In genomic region chr14:95522556-95522955, GRCh38 we compare ENCODE assay signal across 1 cellular context.
TF ChIP-seq lines count a peak whose summit lies in the region.

No MANE protein-coding gene starts in this region.

TF ChIP-seq in liver, 16 proteins besides CTCF, POLR2A, EP300 and RAD21 (continued from another document):
- TF ChIP-seq, protein P1, sequence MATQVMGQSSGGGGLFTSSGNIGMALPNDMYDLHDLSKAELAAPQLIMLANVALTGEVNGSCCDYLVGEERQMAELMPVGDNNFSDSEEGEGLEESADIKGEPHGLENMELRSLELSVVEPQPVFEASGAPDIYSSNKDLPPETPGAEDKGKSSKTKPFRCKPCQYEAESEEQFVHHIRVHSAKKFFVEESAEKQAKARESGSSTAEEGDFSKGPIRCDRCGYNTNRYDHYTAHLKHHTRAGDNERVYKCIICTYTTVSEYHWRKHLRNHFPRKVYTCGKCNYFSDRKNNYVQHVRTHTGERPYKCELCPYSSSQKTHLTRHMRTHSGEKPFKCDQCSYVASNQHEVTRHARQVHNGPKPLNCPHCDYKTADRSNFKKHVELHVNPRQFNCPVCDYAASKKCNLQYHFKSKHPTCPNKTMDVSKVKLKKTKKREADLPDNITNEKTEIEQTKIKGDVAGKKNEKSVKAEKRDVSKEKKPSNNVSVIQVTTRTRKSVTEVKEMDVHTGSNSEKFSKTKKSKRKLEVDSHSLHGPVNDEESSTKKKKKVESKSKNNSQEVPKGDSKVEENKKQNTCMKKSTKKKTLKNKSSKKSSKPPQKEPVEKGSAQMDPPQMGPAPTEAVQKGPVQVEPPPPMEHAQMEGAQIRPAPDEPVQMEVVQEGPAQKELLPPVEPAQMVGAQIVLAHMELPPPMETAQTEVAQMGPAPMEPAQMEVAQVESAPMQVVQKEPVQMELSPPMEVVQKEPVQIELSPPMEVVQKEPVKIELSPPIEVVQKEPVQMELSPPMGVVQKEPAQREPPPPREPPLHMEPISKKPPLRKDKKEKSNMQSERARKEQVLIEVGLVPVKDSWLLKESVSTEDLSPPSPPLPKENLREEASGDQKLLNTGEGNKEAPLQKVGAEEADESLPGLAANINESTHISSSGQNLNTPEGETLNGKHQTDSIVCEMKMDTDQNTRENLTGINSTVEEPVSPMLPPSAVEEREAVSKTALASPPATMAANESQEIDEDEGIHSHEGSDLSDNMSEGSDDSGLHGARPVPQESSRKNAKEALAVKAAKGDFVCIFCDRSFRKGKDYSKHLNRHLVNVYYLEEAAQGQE (IDR thresholded peaks at IDR 0.05) = no peak
- no peak for TF ChIP-seq YY1 (IDR thresholded peaks at IDR 0.05)
- TF ChIP-seq FOXA1 (IDR thresholded peaks at IDR 0.05) = no peak
- TF ChIP-seq JUND (IDR thresholded peaks at IDR 0.05) = no peak
- TF ChIP-seq GABPA (IDR thresholded peaks at IDR 0.05 in 1 of 2, conservative IDR thresholded peaks at IDR 0.05 in 1 of 2) = no peak
- no peak for TF ChIP-seq HNF4A (conservative IDR thresholded peaks at IDR 0.05)
- no peak for TF ChIP-seq RXRA (IDR thresholded peaks at IDR 0.05)
- TF ChIP-seq MAX (IDR thresholded peaks at IDR 0.05) = no peak
- TF ChIP-seq, protein P2, sequence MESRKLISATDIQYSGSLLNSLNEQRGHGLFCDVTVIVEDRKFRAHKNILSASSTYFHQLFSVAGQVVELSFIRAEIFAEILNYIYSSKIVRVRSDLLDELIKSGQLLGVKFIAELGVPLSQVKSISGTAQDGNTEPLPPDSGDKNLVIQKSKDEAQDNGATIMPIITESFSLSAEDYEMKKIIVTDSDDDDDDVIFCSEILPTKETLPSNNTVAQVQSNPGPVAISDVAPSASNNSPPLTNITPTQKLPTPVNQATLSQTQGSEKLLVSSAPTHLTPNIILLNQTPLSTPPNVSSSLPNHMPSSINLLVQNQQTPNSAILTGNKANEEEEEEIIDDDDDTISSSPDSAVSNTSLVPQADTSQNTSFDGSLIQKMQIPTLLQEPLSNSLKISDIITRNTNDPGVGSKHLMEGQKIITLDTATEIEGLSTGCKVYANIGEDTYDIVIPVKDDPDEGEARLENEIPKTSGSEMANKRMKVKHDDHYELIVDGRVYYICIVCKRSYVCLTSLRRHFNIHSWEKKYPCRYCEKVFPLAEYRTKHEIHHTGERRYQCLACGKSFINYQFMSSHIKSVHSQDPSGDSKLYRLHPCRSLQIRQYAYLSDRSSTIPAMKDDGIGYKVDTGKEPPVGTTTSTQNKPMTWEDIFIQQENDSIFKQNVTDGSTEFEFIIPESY (IDR thresholded peaks at IDR 0.05) = no peak
- no peak for TF ChIP-seq FOXA2 (IDR thresholded peaks at IDR 0.05)
- TF ChIP-seq TAF1 (conservative IDR thresholded peaks at IDR 0.05) = no peak
- TF ChIP-seq EGR1 (IDR thresholded peaks at IDR 0.05; ENCODE audit: low read depth in 2 of 2) = no peak
- TF ChIP-seq HNF4G (IDR thresholded peaks at IDR 0.05) = no peak
- TF ChIP-seq, protein P3, sequence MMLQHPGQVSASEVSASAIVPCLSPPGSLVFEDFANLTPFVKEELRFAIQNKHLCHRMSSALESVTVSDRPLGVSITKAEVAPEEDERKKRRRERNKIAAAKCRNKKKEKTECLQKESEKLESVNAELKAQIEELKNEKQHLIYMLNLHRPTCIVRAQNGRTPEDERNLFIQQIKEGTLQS (IDR thresholded peaks at IDR 0.05) = no peak
- no peak for TF ChIP-seq NR2F2 (IDR thresholded peaks at IDR 0.05)
